23 cellular contexts compared by ENCODE assay signal in genomic region chr22:31140746-31141145, GRCh38. TPM values are rescaled to one million over a fixed set of nuclear protein-coding genes. Genes with fewer than 3 reads are reported as not detected.
DNase-seq lines count a peak whose midpoint lies in the region; ATAC-seq and TF ChIP-seq lines count a peak whose summit lies in the region.
"Had no signal": no experiment of that assay in that cellular context is flagged by ENCODE, and none has a peak within 500 bp of the region (broad histone marks: within the 10 kb centered on the region; RNA-seq: fewer than 3 reads in every experiment).

No MANE protein-coding gene starts in this region.

- H3K9me3 ChIP-seq in HEK293 (ENCODE audit: control insufficient read depth, insufficient read depth, low read depth, low read length) (no peaks in the 10 kb centered on the region), iPS-15b (ENCODE audit: control insufficient read depth, insufficient read depth, low read length) (no peaks in the 10 kb centered on the region), neuronal stem cell (replicated peaks in 1 of 2; ENCODE audit: control insufficient read depth in 2 of 2, insufficient read depth in 1 of 2, low read depth in 1 of 2, low read length in 2 of 2) (peaks cover 0 to 3% of the 10 kb centered on the region in 2 donors)
- H3K9me3 ChIP-seq: colonic mucosa, SJCRH30 had no signal

- peak overlapping the region; percentile 66 for H4K8ac ChIP-seq in neuronal stem cell (ENCODE audit: low read depth, low read length)

- peak overlapping the region; percentile 50 for H2AK5ac ChIP-seq in neuronal stem cell (ENCODE audit: low read depth, low read length)

- DNase-seq in neuronal stem cell (ENCODE audit: low spot score) (no peak), NCI-H1436 treated with DMSO at 0.1 percent for 48 hours (lab: John Stamatoyannopoulos, UW) (no peak), GF-D8 (lab: John Stamatoyannopoulos, UW) (no peak), mucosa of gallbladder (ENCODE audit: low spot score) (no peak)
- DNase-seq: activated CD8-positive, alpha-beta memory T cell treated with anti-CD3 and anti-CD28 coated beads, Interleukin-2, amount 50 U/mL, for 4 hours; activated effector memory CD4-positive, alpha-beta T cell treated with Interleukin-2 at 50 U/mL for 16 hours; CD8-positive, alpha-beta memory T cell; NK-92 treated with Interleukin-12 subunit alpha and Interleukin-12 subunit beta, amount 100 ng/mL, for 24 hours; stimulated activated CD4-positive, alpha-beta T cell treated with anti-CD3 and anti-CD28 coated beads, Interleukin-1b, Interleukin-23, amount 100 ng/mL, for 48 hours; stimulated activated naive B cell treated with anti-CD40 and anti-IgM and Interleukin-4, amounts not matched to agents 10 μg/mL and 1 μg/mL and 100 μg/mL, for 72 hours; T-helper 2 cell; WERI-Rb-1 had no signal

- no peaks in the 10 kb centered on the region for H3K27me3 ChIP-seq in iPS-15b (ENCODE audit: control insufficient read depth, insufficient read depth, low read length)
- peaks cover 0 to 8% (median 0%) of the 10 kb centered on the region in 3 experiments for H3K27me3 ChIP-seq in neuronal stem cell (ENCODE audit: control insufficient read depth in 3 of 3, insufficient read depth in 3 of 3, low read depth in 1 of 3, low read length in 3 of 3)
- H3K27me3 ChIP-seq: colonic mucosa, SJCRH30 had no signal

- H3K9ac ChIP-seq in iPS-15b (ENCODE audit: low read depth, low read length) (peak overlapping the region; percentile 47), neuronal stem cell (ENCODE audit: low read depth, low read length, poor library complexity) (no peak overlapping the region)

- H3K4me1 ChIP-seq in HEK293 (ENCODE audit: control insufficient read depth, insufficient read depth, low read length) (no peaks in the 10 kb centered on the region), iPS-15b (ENCODE audit: control insufficient read depth, insufficient read depth, low read length) (peaks cover 4% of the 10 kb centered on the region), neuronal stem cell (ENCODE audit: control insufficient read depth in 2 of 2, insufficient read depth in 1 of 2, low read depth in 1 of 2, low read length in 2 of 2) (peaks cover 15 to 24% of the 10 kb centered on the region in 2 donors)
- H3K4me1 ChIP-seq: colonic mucosa, SJCRH30 had no signal

- peak overlapping the region; percentile 49 for H3K14ac ChIP-seq in neuronal stem cell (ENCODE audit: low read length)

- H3K4ac ChIP-seq in neuronal stem cell (ENCODE audit: low read length): no peak overlapping the region

- H3K4me3 ChIP-seq in HEK293 (ENCODE audit: low read depth, low read length): no peak overlapping the region
- no peak overlapping the region for H3K4me3 ChIP-seq in iPS-15b (ENCODE audit: low read depth, low read length)
- H3K4me3 ChIP-seq in neuronal stem cell (ENCODE audit: low read length in 2 of 2): peak overlapping the region in 1 of 2 donors; percentile 61
- H3K4me3 ChIP-seq: colonic mucosa, GM12878, K562, SJCRH30 had no signal

- WGBS in neuronal stem cell (ENCODE audit: extremely low coverage in 2 of 2, insufficient read length in 2 of 2, insufficient replicate concordance in 1 of 2), 2 donors: no CpG with 5 or more reads among the region's 5 CpGs

- peak overlapping the region; percentile 44 for H2BK15ac ChIP-seq in neuronal stem cell (ENCODE audit: low read length)

- no peak for ATAC-seq in GM18861 (IDR thresholded peaks at IDR 0.05; ENCODE audit: unreplicated experiment)
- ATAC-seq: GM12878; Panc1; stimulated activated naive B cell treated with anti-CD40 and anti-IgM and Interleukin-4, amounts not matched to agents 10 μg/mL and 1 μg/mL and 100 μg/mL, for 72 hours had no signal

- peak overlapping the region; percentile 92 for H2BK12ac ChIP-seq in neuronal stem cell (ENCODE audit: low read length)

- CTCF ChIA-PET in HEK293 (lab: Yijun Ruan, JAX): interaction anchor here (0.5 to 1.6 kb wide), 3 partner anchors 8 to 221 kb away, joined by 3 to 6 read pairs (median 5); partner anchors contain the start of gene SELENOM

- H3K36me3 ChIP-seq in HEK293 (ENCODE audit: control insufficient read depth in 2 of 2, insufficient read depth in 1 of 2, low read length in 2 of 2): no peaks in the 10 kb centered on the region
- peaks cover 3% of the 10 kb centered on the region for H3K36me3 ChIP-seq in iPS-15b (ENCODE audit: control insufficient read depth, insufficient read depth, low read length)
- H3K36me3 ChIP-seq in neuronal stem cell (replicated peaks in 1 of 2; ENCODE audit: control insufficient read depth in 2 of 2, insufficient read depth in 2 of 2, low read length in 2 of 2): peaks cover 13 to 31% of the 10 kb centered on the region in 2 donors
- H3K36me3 ChIP-seq: colonic mucosa, SJCRH30, WERI-Rb-1 had no signal

- POLR2A ChIA-PET in HEK293 (lab: Yijun Ruan, JAX): no interaction called here

- H3K18ac ChIP-seq in neuronal stem cell (ENCODE audit: low read length): peak overlapping the region; percentile 83

- H3K4me2 ChIP-seq in neuronal stem cell (ENCODE audit: insufficient read depth, low read length, poor library complexity, severe bottlenecking): no peak overlapping the region

- peak overlapping the region; percentile 35 for H4K91ac ChIP-seq in neuronal stem cell (ENCODE audit: low read depth, low read length, poor library complexity)

- H2BK5ac ChIP-seq in neuronal stem cell (ENCODE audit: low read length): peak overlapping the region; percentile 91

- H3K79me1 ChIP-seq in neuronal stem cell (ENCODE audit: low read depth, low read length): peaks cover 10% of the 10 kb centered on the region

- peak overlapping the region; percentile 84 for H2AFZ ChIP-seq in neuronal stem cell (ENCODE audit: low read length)

- H3K27ac ChIP-seq in C4-2B (peak overlapping the region; percentile 23), HEK293 (ENCODE audit: extremely low read depth, low read depth, low read length) (no peak overlapping the region), neuronal stem cell (replicated peaks; ENCODE audit: low read length) (peak overlapping the region; percentile 65)
- H3K27ac ChIP-seq: colonic mucosa, SJCRH30, WERI-Rb-1 had no signal

- no peak overlapping the region for H2BK120ac ChIP-seq in neuronal stem cell (ENCODE audit: low read depth, low read length)

- TF ChIP-seq CTCF in C4-2B (conservative IDR thresholded peaks at IDR 0.05): no peak
- TF ChIP-seq CTCF in HEK293 (tag by site-specific recombination; IDR thresholded peaks at IDR 0.05): no peak

- peak overlapping the region; percentile 12 for H3K23ac ChIP-seq in neuronal stem cell (ENCODE audit: low read depth, low read length, poor library complexity)

TF ChIP-seq in HEK293, 187 proteins besides CTCF, POLR2A, EP300 and RAD21:
- TF ChIP-seq ZNF23 (tag by site-specific recombination; IDR thresholded peaks at IDR 0.05; ENCODE audit: borderline replicate concordance) (no peak), GLIS1 (tag by site-specific recombination; IDR thresholded peaks at IDR 0.05) (peak; percentile 80), ZIC2 (tag by site-specific recombination; IDR thresholded peaks at IDR 0.05) (peak; percentile 40)

RNA-seq across cellular contexts. Expression of gene PLA2G3, which starts 0.4 kb away (rescaled TPM):
- polyA plus RNA-seq in neuronal stem cell (2013, experiment 1 of 2): 12.3 TPM
- polyA plus RNA-seq in neuronal stem cell (2013, experiment 2 of 2): 11.3 TPM
- total RNA-seq in mucosa of gallbladder: 0.78 TPM
- total RNA-seq: CD8-positive, alpha-beta memory T cell; GM12878; liver; NCI-H460 had no signal
- polyA plus RNA-seq: CD8-positive, alpha-beta memory T cell; liver had no signal

RNA-seq across cellular contexts. Expression of gene INPP5J, which starts 18.0 kb away (rescaled TPM):
- 4.8 TPM for polyA plus RNA-seq in neuronal stem cell (2013, experiment 1 of 2)
- 4.6 TPM for polyA plus RNA-seq in neuronal stem cell (2013, experiment 2 of 2)
- 8.7 TPM for total RNA-seq in mucosa of gallbladder
- polyA plus RNA-seq: CD8-positive, alpha-beta memory T cell had no signal

RNA-seq across cellular contexts. Expression of gene RNF185, which starts 19.2 kb away (rescaled TPM):
- polyA plus RNA-seq in neuronal stem cell (2013, experiment 1 of 2): 18.5 TPM
- polyA plus RNA-seq in neuronal stem cell (2013, experiment 2 of 2): 18.0 TPM
- total RNA-seq in mucosa of gallbladder: 30.8 TPM

RNA-seq across cellular contexts. Expression of gene SELENOM, which starts 33.4 kb away (rescaled TPM):
- 44.6 TPM for polyA plus RNA-seq in neuronal stem cell (2013, experiment 1 of 2)
- polyA plus RNA-seq in neuronal stem cell (2013, experiment 2 of 2): 40.6 TPM
- total RNA-seq in mucosa of gallbladder: 252 TPM

RNA-seq across cellular contexts. Expression of gene SMTN, which starts 59.6 kb away (rescaled TPM):
- 25.4 TPM for polyA plus RNA-seq in neuronal stem cell (2013, experiment 1 of 2)
- 25.4 TPM for polyA plus RNA-seq in neuronal stem cell (2013, experiment 2 of 2)
- 510 TPM for total RNA-seq in mucosa of gallbladder
